ENCODE assay signal across 13 cellular contexts in the genomic region with DNA sequence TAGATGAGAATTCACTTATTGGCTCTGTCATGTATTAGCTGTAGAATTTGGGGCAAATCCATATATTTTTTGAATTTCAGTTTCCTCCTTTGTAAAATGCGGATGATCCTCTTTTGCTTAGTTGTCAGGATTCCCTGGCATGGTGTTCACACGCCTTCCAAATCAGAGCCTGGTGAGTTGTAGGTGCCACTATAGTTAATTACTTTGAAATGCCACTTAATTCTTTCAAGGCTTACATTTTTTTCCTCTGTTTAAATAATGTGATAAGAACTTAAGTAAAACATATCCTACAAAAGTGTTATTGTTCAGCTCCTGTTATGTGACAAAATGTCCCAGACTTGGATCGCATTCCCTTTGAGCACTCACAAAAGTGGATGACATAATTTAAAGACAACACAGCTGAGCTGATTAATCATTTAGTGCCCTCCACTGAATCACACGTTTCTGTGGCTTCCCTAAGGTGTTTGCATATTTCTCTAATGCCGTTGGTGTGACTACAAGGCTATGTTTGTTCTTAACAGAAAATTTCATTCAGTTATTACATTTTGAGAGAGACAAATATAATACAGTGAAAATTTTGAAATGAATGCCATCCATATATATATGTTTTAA.
A peak's percentile ranks its signal among the peaks of the same experiment; 100 is the strongest.
DNase-seq lines count a peak whose midpoint lies in the region; ATAC-seq, FAIRE-seq and TF ChIP-seq lines count a peak whose summit lies in the region.
"Had no signal": no experiment of that assay in that cellular context is flagged by ENCODE, and none has a peak within 500 bp of the region (broad histone marks: within the 10 kb centered on the region; RNA-seq: fewer than 3 reads in every experiment).

No MANE protein-coding gene starts in this region.

- H3K4me3 Mint-ChIP-seq in MCF 10A (ENCODE audit: unreplicated experiment), result no peak overlapping the region
- no peak overlapping the region for H3K4me3 Mint-ChIP-seq in neural progenitor cell

- H3K4me3 ChIP-seq in breast epithelium, result no peak overlapping the region
- H3K4me3 ChIP-seq in Panc1 (ENCODE audit: low read depth in 2 of 2, low read length in 2 of 2), result no peak overlapping the region
- H3K4me3 ChIP-seq in keratinocyte (ENCODE audit: control insufficient read depth in 2 of 3, extremely low read depth in 1 of 3, insufficient read depth in 2 of 3, low read depth in 1 of 3, low read length in 3 of 3), result no peak overlapping the region
- H3K4me3 ChIP-seq in neural progenitor cell, result no peak overlapping the region

- H3K36me3 ChIP-seq in breast epithelium, result no peaks in the 10 kb centered on the region
- no peaks in the 10 kb centered on the region for H3K36me3 ChIP-seq in Panc1 (ENCODE audit: control insufficient read depth, insufficient read depth, low read length)
- H3K36me3 ChIP-seq in keratinocyte (ENCODE audit: control insufficient read depth in 2 of 2, extremely low read depth in 1 of 2, insufficient read depth in 2 of 2, low read length in 2 of 2), result no peaks in the 10 kb centered on the region
- H3K36me3 ChIP-seq in neural progenitor cell, result no peaks in the 10 kb centered on the region

- dilution Hi-C loops in keratinocyte (cut with MboI; ENCODE audit: extremely low pct_ligation_motif_present, low sequenced_read_pairs), result no loop called here

- BruUV-seq in MCF 10A (replicated peaks; lab: Mats Ljungman, UMichigan) (no TSS peak), Panc1 (replicated peaks; lab: Mats Ljungman, UMichigan) (no TSS peak)

- peak; percentile 55 for FAIRE-seq in keratinocyte (lab: Jason Lieb, UNC)
- FAIRE-seq: endometrium had no signal

- CTCF ChIA-PET in MCF 10A (lab: Yijun Ruan, JAX) (interaction anchor here (0.8 kb wide), 1 partner anchor 51 kb away, joined by 3 read pairs; no protein-coding TSS in a partner anchor), Panc1 (lab: Charles Lee) (no interaction called here)

- POLR2A ChIA-PET in MCF 10A (lab: Yijun Ruan, JAX) (interaction anchor here (0.6 to 0.7 kb wide), 2 partner anchors 12 to 465 kb away, joined by 3 read pairs; no protein-coding TSS in a partner anchor), Panc1 (lab: Charles Lee) (no interaction called here)

- no peaks in the 10 kb centered on the region for H3K79me2 ChIP-seq in keratinocyte (ENCODE audit: control insufficient read depth, insufficient read depth, low read length)
- H3K79me2 ChIP-seq in neural progenitor cell (ENCODE audit: low read depth), result no peaks in the 10 kb centered on the region

- H3K4me1 ChIP-seq in breast epithelium (no peaks in the 10 kb centered on the region), Panc1 (ENCODE audit: control insufficient read depth, insufficient read depth, low read length) (no peaks in the 10 kb centered on the region), keratinocyte (ENCODE audit: control insufficient read depth, extremely low read depth, insufficient read depth, low read length) (no peaks in the 10 kb centered on the region), neural progenitor cell (peaks cover 38% of the 10 kb centered on the region)

- DNase-seq in MCF 10A (ENCODE audit: unreplicated experiment) (peak; percentile 39), breast epithelium (ENCODE audit: low spot score in 2 of 2) (no peak), Panc1 (ENCODE audit: low read depth, low spot score) (peak; percentile 18), keratinocyte (ENCODE audit: low read depth, low spot score) (peak; percentile 5), NCI-H1694 (lab: John Stamatoyannopoulos, UW) (no peak), epidermal melanocyte (ENCODE audit: insufficient read length, low spot score) (no peak), neural progenitor cell (ENCODE audit: low spot score) (no peak)
- DNase-seq in activated CD8-positive, alpha-beta memory T cell treated with anti-CD3 and anti-CD28 coated beads, Interleukin-2, amount 50 U/mL, for 48 hours, result no peak
- DNase-seq: activated effector memory CD4-positive, alpha-beta T cell treated with anti-CD3 and anti-CD28 coated beads, Interleukin-2, amount 50 U/mL, for 16 hours; IMR-90; left ventricle myocardium superior; NCI-H774 had no signal

- no peaks in the 10 kb centered on the region for H3K36me3 Mint-ChIP-seq in MCF 10A (ENCODE audit: insufficient read depth, unreplicated experiment)
- H3K36me3 Mint-ChIP-seq in neural progenitor cell, result peaks cover 14% of the 10 kb centered on the region

- H3K9me1 ChIP-seq in keratinocyte (ENCODE audit: control insufficient read depth, extremely low read depth, insufficient read depth, low read length), result no peaks in the 10 kb centered on the region

- in situ Hi-C loops in Panc1 (cut with HindIII; ENCODE audit: low pct_unique_long_range_greater_than_20kb, low sequenced_read_pairs), result no loop called here

- peaks cover 5% of the 10 kb centered on the region for H3K4me1 Mint-ChIP-seq in MCF 10A (ENCODE audit: insufficient read depth, unreplicated experiment)
- H3K4me1 Mint-ChIP-seq in neural progenitor cell, result peaks cover 34% of the 10 kb centered on the region

- no peak overlapping the region for H3K27ac Mint-ChIP-seq in MCF 10A (ENCODE audit: low read depth, unreplicated experiment)
- H3K27ac Mint-ChIP-seq in neural progenitor cell, result no peak overlapping the region

- H3K9me3 Mint-ChIP-seq in MCF 10A (ENCODE audit: unreplicated experiment), result no peaks in the 10 kb centered on the region
- H3K9me3 Mint-ChIP-seq in neural progenitor cell, result peaks cover 15% of the 10 kb centered on the region

- no peaks in the 10 kb centered on the region for H3K9me3 ChIP-seq in breast epithelium
- H3K9me3 ChIP-seq in Panc1 (ENCODE audit: control insufficient read depth, insufficient read depth, low read depth, low read length), result no peaks in the 10 kb centered on the region
- no peaks in the 10 kb centered on the region for H3K9me3 ChIP-seq in keratinocyte (ENCODE audit: control insufficient read depth, low read depth, low read length)
- no peaks in the 10 kb centered on the region for H3K9me3 ChIP-seq in neural progenitor cell (ENCODE audit: low read depth)

- TF ChIP-seq POLR2A in breast epithelium (IDR thresholded peaks at IDR 0.05), result no peak

- H3K27ac ChIP-seq in breast epithelium (no peak overlapping the region), Panc1 (ENCODE audit: low read length) (no peak overlapping the region), keratinocyte (ENCODE audit: control insufficient read depth, insufficient read depth, low read length) (no peak overlapping the region), neural progenitor cell (no peak overlapping the region)

- H3K27me3 ChIP-seq in breast epithelium (no peaks in the 10 kb centered on the region), Panc1 (ENCODE audit: control insufficient read depth, insufficient read depth, low read length) (no peaks in the 10 kb centered on the region), keratinocyte (ENCODE audit: control insufficient read depth, extremely low read depth, insufficient read depth, low read length) (no peaks in the 10 kb centered on the region), neural progenitor cell (no peaks in the 10 kb centered on the region)

- no peaks in the 10 kb centered on the region for H3K27me3 Mint-ChIP-seq in MCF 10A (ENCODE audit: insufficient read depth, unreplicated experiment)
- H3K27me3 Mint-ChIP-seq in neural progenitor cell (ENCODE audit: insufficient read depth, low read depth), result no peaks in the 10 kb centered on the region

- intact Hi-C loops in MCF 10A (cut with micrococcal nuclease) (no loop called here), breast epithelium (cut with DNase I; ENCODE audit: low total_unique reads) (no loop called here), Panc1 (cut with micrococcal nuclease; ENCODE audit: unreplicated experiment) (no loop called here)

- no peak for TF ChIP-seq CTCF in MCF 10A (IDR thresholded peaks at IDR 0.05; ENCODE audit: unreplicated experiment)
- no peak for TF ChIP-seq CTCF in breast epithelium (IDR thresholded peaks at IDR 0.05)
- TF ChIP-seq CTCF in Panc1 (IDR thresholded peaks at IDR 0.05), result no peak
- no peak for TF ChIP-seq CTCF in keratinocyte (optimal IDR thresholded peaks at IDR 0.05 in 1 of 3, IDR thresholded peaks at IDR 0.05 in 1 of 3, conservative IDR thresholded peaks at IDR 0.05 in 1 of 3; ENCODE audit: extremely low read depth in 1 of 3, insufficient read depth in 2 of 3, low read length in 3 of 3)
- TF ChIP-seq CTCF in neural progenitor cell (IDR thresholded peaks at IDR 0.05), result no peak

- H3K9ac ChIP-seq in keratinocyte (ENCODE audit: control insufficient read depth, extremely low read depth, insufficient read depth, low read length) (no peak overlapping the region), neural progenitor cell (no peak overlapping the region)

- H3F3A ChIP-seq in neural progenitor cell (ENCODE audit: low read depth), result peaks cover 25% of the 10 kb centered on the region

- no peak overlapping the region for H2AFZ ChIP-seq in keratinocyte (ENCODE audit: control insufficient read depth, low read length)
- no peak overlapping the region for H2AFZ ChIP-seq in neural progenitor cell (replicated peaks)

- H3K4me2 ChIP-seq in keratinocyte (ENCODE audit: control insufficient read depth, extremely low read depth, insufficient read depth, low read depth, low read length) (no peak overlapping the region), neural progenitor cell (no peak overlapping the region)

- H4K20me1 ChIP-seq in keratinocyte (ENCODE audit: control insufficient read depth, extremely low read depth, insufficient read depth, low read length), result no peaks in the 10 kb centered on the region
- H4K20me1 ChIP-seq in neural progenitor cell (ENCODE audit: low read depth), result no peaks in the 10 kb centered on the region

- peak; percentile 70 for ATAC-seq in Panc1
- ATAC-seq: left ventricle myocardium superior had no signal

Comparison
In these comparisons a context has a peak if more than half of its experiments do, and no peak if none do; other contexts are left out.
1. DNase-seq: peak in MCF 10A (single experiment), Panc1 (single experiment) and keratinocyte (single experiment); none in breast epithelium (0 of 2), NCI-H1694 (single experiment), epidermal melanocyte (single experiment), neural progenitor cell (single experiment) and activated CD8-positive, alpha-beta memory T cell treated with anti-CD3 and anti-CD28 coated beads, Interleukin-2, amount 50 U/mL, for 48 hours (single experiment).